ENCODE assay signal across 10 cellular contexts in the genomic region with DNA sequence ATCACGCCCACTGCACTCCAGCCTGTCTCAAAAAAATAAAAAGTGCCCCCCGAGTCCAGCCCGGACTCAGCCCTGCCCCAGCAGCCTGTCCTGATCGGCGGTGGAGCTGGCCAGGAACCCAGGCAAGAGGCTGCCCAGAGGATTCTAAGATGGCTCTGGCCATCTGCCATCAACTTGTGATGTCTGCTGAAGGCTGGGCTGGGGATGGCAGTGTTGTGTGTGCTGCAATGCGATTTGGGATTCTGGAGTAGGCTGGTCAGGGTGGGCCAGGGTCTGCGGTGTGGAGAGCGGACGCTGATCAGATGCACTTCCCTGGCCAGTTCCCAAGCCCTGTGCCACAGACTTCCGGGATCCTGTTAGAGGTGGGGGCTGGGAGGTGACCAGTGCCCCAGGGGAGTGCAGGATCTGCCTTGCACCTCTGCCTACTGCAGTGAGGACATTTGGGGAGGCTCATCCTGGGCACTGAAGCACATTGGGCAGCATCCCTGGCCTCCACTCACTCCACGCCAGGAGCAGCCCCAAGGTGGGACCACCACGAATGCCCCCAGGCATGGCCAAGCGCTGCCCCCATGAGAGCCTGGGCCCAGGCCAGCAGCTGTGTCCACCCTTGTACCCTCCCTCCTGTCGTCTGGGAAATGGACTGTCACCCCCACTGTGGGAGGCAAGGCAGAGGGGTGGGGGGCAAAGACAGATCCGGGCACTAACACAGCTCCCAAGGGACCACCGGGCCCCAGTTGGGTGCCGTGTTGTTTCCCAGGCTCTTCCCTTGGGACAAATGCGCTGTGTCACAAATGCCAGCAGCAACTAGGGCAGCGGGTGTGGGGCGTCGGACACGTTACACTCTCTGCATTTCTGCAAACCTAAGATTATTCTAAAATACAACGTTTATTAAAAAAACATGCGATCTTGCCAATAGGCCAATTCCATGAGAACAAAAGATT. TPM values are rescaled to one million over a fixed set of nuclear protein-coding genes. Genes with fewer than 3 reads are reported as not detected.
DNase-seq lines count a peak whose midpoint lies in the region; ATAC-seq and TF ChIP-seq lines count a peak whose summit lies in the region.
"Had no signal": no experiment of that assay in that cellular context is flagged by ENCODE, and none has a peak within 500 bp of the region (broad histone marks: within the 10 kb centered on the region; RNA-seq: fewer than 3 reads in every experiment).

No MANE protein-coding gene starts in this region.

- TF ChIP-seq CTCF in heart left ventricle (IDR thresholded peaks at IDR 0.05) (no peak), tibial artery (IDR thresholded peaks at IDR 0.05) (no peak)

- DNase-seq in heart left ventricle, result peak in 2 of 5 donors; percentile 14 to 33
- DNase-seq in left cardiac atrium, result no peak
- DNase-seq in fibroblast of gingiva (ENCODE audit: low read depth), result peak; percentile 27
- no peak for DNase-seq in tibial artery
- DNase-seq in SW480 (ENCODE audit: low spot score), result no peak
- DNase-seq: activated T-cell treated with anti-CD3 and anti-CD28 coated beads, Interleukin-2, amount 50 U/mL, for 48 hours; effector CD4-positive, alpha-beta T cell; uterus had no signal

- H3K4me3 ChIP-seq in heart left ventricle (no peak overlapping the region), tibial artery (no peak overlapping the region)
- H3K4me3 ChIP-seq: uterus had no signal

- ATAC-seq in heart left ventricle (no peak), left cardiac atrium (no peak), HG02852 (IDR thresholded peaks at IDR 0.05; ENCODE audit: unreplicated experiment) (no peak)

- WGBS in heart left ventricle, 4 donors, result 62 to 75% (median 67%) methylated on average over 18 to 24 of the region's 24 CpGs

- no peak for TF ChIP-seq POLR2A in heart left ventricle (IDR thresholded peaks at IDR 0.05)

- H3K27ac ChIP-seq in heart left ventricle (peak overlapping the region; percentile 36 to 97 (median 87)), tibial artery (peak overlapping the region; percentile 96 to 97)
- H3K27ac ChIP-seq: HL-60 had no signal

- H3K4me1 ChIP-seq in heart left ventricle (peaks cover 5 to 51% (median 37%) of the 10 kb centered on the region in 12 donors), tibial artery (peaks cover 0 to 50% (median 38%) of the 10 kb centered on the region in 4 donors)

- intact Hi-C loops in heart left ventricle (cut with DNase I) (loop anchor here in 2 of 10 donors (10.0 kb wide), 2 partner anchors 55 to 305 kb away; partner anchors contain the start of gene MFSD12 (in 1 of the 2)), left cardiac atrium (cut with DNase I) (no loop called here), tibial artery (cut with DNase I; ENCODE audit: low total_unique reads) (loop anchor here (10.0 kb wide), 1 partner anchor 145 kb away; no protein-coding TSS in a partner anchor)

- H3K9me3 ChIP-seq in heart left ventricle (no peaks in the 10 kb centered on the region), tibial artery (no peaks in the 10 kb centered on the region)
- H3K9me3 ChIP-seq: uterus had no signal

- H3K27me3 ChIP-seq in heart left ventricle (peaks cover 0 to 11% (median 0%) of the 10 kb centered on the region in 9 donors), tibial artery (no peaks in the 10 kb centered on the region)
- H3K27me3 ChIP-seq: uterus had no signal

- H3K36me3 ChIP-seq in heart left ventricle, result peaks cover 0 to 36% (median 18%) of the 10 kb centered on the region in 9 donors
- H3K36me3 ChIP-seq in tibial artery, result peaks cover 9 to 45% (median 24%) of the 10 kb centered on the region in 3 donors
- H3K36me3 ChIP-seq: uterus had no signal

RNA-seq across cellular contexts. Expression of gene TBXA2R, which starts 3.4 kb away (rescaled TPM):
- total RNA-seq in heart left ventricle, result 1 to 10 TPM; 2.4 to 5.1 (median 2.9) TPM
- 1 to 10 TPM; 1.9 to 2.2 TPM for polyA plus RNA-seq in heart left ventricle
- 1 to 10 TPM; 2.3 to 3.7 TPM for total RNA-seq in left cardiac atrium

RNA-seq across cellular contexts. Expression of gene CACTIN, which starts 16.5 kb away (rescaled TPM):
- total RNA-seq in heart left ventricle (10 to 100 TPM in 8 of 9 donors, 1 to 10 TPM in 1; 9.8 to 23.4 (median 14.1) TPM), left cardiac atrium (10 to 100 TPM; 12.5 to 12.9 TPM)
- 10 to 100 TPM; 11.9 to 20.4 TPM for polyA plus RNA-seq in heart left ventricle

RNA-seq across cellular contexts. Expression of gene GIPC3, which starts 24.8 kb away (rescaled TPM):
- 1 to 10 TPM in 8 of 9 donors, under 1 TPM in 1; 1.00 to 3.3 (median 2.1) TPM for total RNA-seq in heart left ventricle
- 1 to 10 TPM; 1.2 TPM for polyA plus RNA-seq in heart left ventricle
- 1 to 10 TPM; 1.5 to 1.6 TPM for total RNA-seq in left cardiac atrium

RNA-seq across cellular contexts. Expression of gene HMG20B, which starts 37.3 kb away (rescaled TPM):
- total RNA-seq in heart left ventricle (10 to 100 TPM; 24.8 to 65.6 (median 35.4) TPM), left cardiac atrium (10 to 100 TPM; 34.8 to 42.0 TPM)
- 10 to 100 TPM; 48.8 to 68.6 TPM for polyA plus RNA-seq in heart left ventricle

RNA-seq across cellular contexts. Expression of gene MFSD12, which starts 52.7 kb away (rescaled TPM):
- total RNA-seq in heart left ventricle (10 to 100 TPM; 15.7 to 62.8 (median 23.4) TPM), left cardiac atrium (10 to 100 TPM; 29.8 to 40.4 TPM)
- polyA plus RNA-seq in heart left ventricle, result 10 to 100 TPM; 19.0 to 51.8 TPM
